In genomic region chr10:132429281-132430230, GRCh38 we compare ENCODE assay signal across 12 cellular contexts. TPM values are rescaled to one million over a fixed set of nuclear protein-coding genes. Genes with fewer than 3 reads are reported as not detected.
DNase-seq lines count a peak whose midpoint lies in the region; ATAC-seq and TF ChIP-seq lines count a peak whose summit lies in the region.
"Had no signal": no experiment of that assay in that cellular context is flagged by ENCODE, and none has a peak within 500 bp of the region (broad histone marks: within the 10 kb centered on the region; RNA-seq: fewer than 3 reads in every experiment).

No MANE protein-coding gene starts in this region.

- H3K4me3 ChIP-seq in body of pancreas (no peak overlapping the region), neuronal stem cell (ENCODE audit: low read length in 2 of 2) (no peak overlapping the region), coronary artery (no peak overlapping the region)
- H3K4me3 ChIP-seq: ovary had no signal

- no peak overlapping the region for H2BK12ac ChIP-seq in neuronal stem cell (ENCODE audit: low read length)

- no peak overlapping the region for H3K4me2 ChIP-seq in neuronal stem cell (ENCODE audit: insufficient read depth, low read length, poor library complexity, severe bottlenecking)

- TF ChIP-seq POLR2A in body of pancreas (IDR thresholded peaks at IDR 0.05) = no peak

- peak overlapping the region; percentile 30 for H2AK5ac ChIP-seq in neuronal stem cell (ENCODE audit: low read depth, low read length)

- peaks cover 0 to 2% of the 10 kb centered on the region in 2 donors for H3K36me3 ChIP-seq in body of pancreas (replicated peaks in 1 of 2; ENCODE audit: insufficient read depth in 1 of 2, low read depth in 2 of 2)
- peaks cover 0 to 3% of the 10 kb centered on the region in 2 donors for H3K36me3 ChIP-seq in neuronal stem cell (replicated peaks in 1 of 2; ENCODE audit: control insufficient read depth in 2 of 2, insufficient read depth in 2 of 2, low read length in 2 of 2)
- H3K36me3 ChIP-seq: ovary had no signal

- WGBS in body of pancreas, 2 donors = 56 to 60% methylated on average over 12 to 14 of the region's 18 CpGs
- no CpG with 5 or more reads among the region's 18 CpGs for WGBS in neuronal stem cell (ENCODE audit: extremely low coverage in 2 of 2, insufficient read length in 2 of 2, insufficient replicate concordance in 1 of 2), 2 donors

- H4K8ac ChIP-seq in neuronal stem cell (ENCODE audit: low read depth, low read length) = peak overlapping the region; percentile 43

- peak overlapping the region in 2 of 4 donors; percentile 29 to 45 for H3K27ac ChIP-seq in body of pancreas
- H3K27ac ChIP-seq in neuronal stem cell (replicated peaks; ENCODE audit: low read length) = no peak overlapping the region
- H3K27ac ChIP-seq in coronary artery = no peak overlapping the region
- H3K27ac ChIP-seq: ovary had no signal

- H3K23ac ChIP-seq in neuronal stem cell (ENCODE audit: low read depth, low read length, poor library complexity) = no peak overlapping the region

- ATAC-seq in body of pancreas = peak; percentile 49
- ATAC-seq: activated naive CD8-positive, alpha-beta T cell treated with anti-CD3 and anti-CD28 coated beads, Interleukin-2, amount 50 U/mL, for 24 hours had no signal

- H3K18ac ChIP-seq in neuronal stem cell (ENCODE audit: low read length) = peak overlapping the region; percentile 86

- no peak overlapping the region for H3K4ac ChIP-seq in neuronal stem cell (ENCODE audit: low read length)

- DNase-seq in GDM1 (lab: John Stamatoyannopoulos, UW) (peak; percentile 19), NCI-H1092 treated with DMSO at 0.1 percent for 48 hours (lab: John Stamatoyannopoulos, UW) (peak; percentile 68), body of pancreas (peak in 2 of 4 donors; percentile 53 to 58), neuronal stem cell (ENCODE audit: low spot score) (no peak), coronary artery (ENCODE audit: low spot score) (no peak), iPS-NIHi11 (ENCODE audit: low spot score) (no peak)
- DNase-seq in stimulated activated CD4-positive, alpha-beta T cell treated with anti-CD3 and anti-CD28 coated beads, Interleukin-2, amount 100 ng/mL, for 48 hours = no peak
- no peak for DNase-seq in stimulated activated CD4-positive, alpha-beta T cell treated with anti-CD3 and anti-CD28 coated beads, Interleukin-2, amount 100 ng/mL, for 24 hours
- DNase-seq: activated CD4-positive, alpha-beta memory T cell treated with anti-CD3 and anti-CD28 coated beads for 36 hours; activated naive CD8-positive, alpha-beta T cell treated with anti-CD3 and anti-CD28 coated beads, Interleukin-2, amount 50 U/mL, for 24 hours; Kasumi-1; ovary had no signal

- H3K14ac ChIP-seq in neuronal stem cell (ENCODE audit: low read length) = peak overlapping the region; percentile 58

- TF ChIP-seq CTCF in body of pancreas (IDR thresholded peaks at IDR 0.05) (no peak), coronary artery (IDR thresholded peaks at IDR 0.05) (no peak)

- peaks cover 8% of the 10 kb centered on the region for H3K79me1 ChIP-seq in neuronal stem cell (ENCODE audit: low read depth, low read length)

- no peaks in the 10 kb centered on the region for H3K27me3 ChIP-seq in body of pancreas
- H3K27me3 ChIP-seq in neuronal stem cell (ENCODE audit: control insufficient read depth in 3 of 3, insufficient read depth in 3 of 3, low read depth in 1 of 3, low read length in 3 of 3) = peaks cover 0 to 1% (median 0%) of the 10 kb centered on the region in 3 experiments
- H3K27me3 ChIP-seq: ovary had no signal

- H2AFZ ChIP-seq in neuronal stem cell (ENCODE audit: low read length) = no peak overlapping the region

- peaks cover 16% of the 10 kb centered on the region for H3K4me1 ChIP-seq in body of pancreas
- peaks cover 0 to 11% of the 10 kb centered on the region in 2 donors for H3K4me1 ChIP-seq in neuronal stem cell (ENCODE audit: control insufficient read depth in 2 of 2, insufficient read depth in 1 of 2, low read depth in 1 of 2, low read length in 2 of 2)

- H4K91ac ChIP-seq in neuronal stem cell (ENCODE audit: low read depth, low read length, poor library complexity) = no peak overlapping the region

- peak overlapping the region; percentile 72 for H3K9ac ChIP-seq in neuronal stem cell (ENCODE audit: low read depth, low read length, poor library complexity)

- no peak overlapping the region for H2BK120ac ChIP-seq in neuronal stem cell (ENCODE audit: low read depth, low read length)

- peak overlapping the region; percentile 82 for H2BK15ac ChIP-seq in neuronal stem cell (ENCODE audit: low read length)

- intact Hi-C loops in body of pancreas (cut with DNase I) = no loop called here

- H3K9me3 ChIP-seq in body of pancreas = no peaks in the 10 kb centered on the region
- peaks cover 0 to 7% of the 10 kb centered on the region in 2 donors for H3K9me3 ChIP-seq in neuronal stem cell (replicated peaks in 1 of 2; ENCODE audit: control insufficient read depth in 2 of 2, insufficient read depth in 1 of 2, low read depth in 1 of 2, low read length in 2 of 2)
- H3K9me3 ChIP-seq: ovary had no signal

- peak overlapping the region; percentile 78 for H2BK5ac ChIP-seq in neuronal stem cell (ENCODE audit: low read length)

RNA-seq across cellular contexts. Expression of gene PWWP2B, which starts 32.6 kb away (rescaled TPM):
- 10 to 100 TPM; 31.9 to 46.5 TPM for total RNA-seq in body of pancreas
- polyA plus RNA-seq in neuronal stem cell (2013, experiment 1 of 2) = 2.1 TPM
- 2.0 TPM for polyA plus RNA-seq in neuronal stem cell (2013, experiment 2 of 2)

Comparison
In these comparisons a context has a peak if more than half of its experiments do, and no peak if none do; other contexts are left out.
1. DNase-seq: peak in GDM1 (single experiment) and NCI-H1092 treated with DMSO at 0.1 percent for 48 hours (single experiment); none in neuronal stem cell (single experiment), stimulated activated CD4-positive, alpha-beta T cell treated with anti-CD3 and anti-CD28 coated beads, Interleukin-2, amount 100 ng/mL, for 48 hours (0 of 2), stimulated activated CD4-positive, alpha-beta T cell treated with anti-CD3 and anti-CD28 coated beads, Interleukin-2, amount 100 ng/mL, for 24 hours (0 of 2), coronary artery (single experiment) and iPS-NIHi11 (single experiment).